Comparison of ENCODE assay signal across 24 cellular contexts in the genomic region with DNA sequence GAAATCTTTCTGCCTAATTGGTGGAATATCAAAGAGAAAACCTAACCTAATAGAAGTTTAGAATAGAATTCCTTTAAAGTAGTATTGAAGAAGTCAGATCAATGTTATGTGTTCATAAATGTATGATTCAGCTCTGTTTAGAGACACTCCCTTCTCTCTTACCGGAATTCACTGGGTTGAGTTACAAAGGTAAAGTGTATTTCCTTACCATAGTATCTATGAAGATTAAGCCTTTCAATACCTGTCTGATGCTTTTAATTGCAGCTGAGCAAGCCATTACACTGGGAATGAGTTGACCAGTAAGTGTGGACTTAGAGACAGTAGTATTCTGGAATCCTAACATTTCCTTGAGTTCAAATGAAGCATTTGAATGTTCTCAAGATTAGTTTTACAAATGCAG.
DNase-seq lines count a peak whose midpoint lies in the region; ATAC-seq, FAIRE-seq and TF ChIP-seq lines count a peak whose summit lies in the region.
"Had no signal": no experiment of that assay in that cellular context is flagged by ENCODE, and none has a peak within 500 bp of the region (broad histone marks: within the 10 kb centered on the region; RNA-seq: fewer than 3 reads in every experiment).

No MANE protein-coding gene starts in this region.

- DNase-seq in DND-41 = no peak
- peak; percentile 41 for DNase-seq in NCI-H69 (lab: John Stamatoyannopoulos, UW)
- DNase-seq in epithelial cell of esophagus (ENCODE audit: low read depth) = peak; percentile 29
- peak; percentile 41 for DNase-seq in small intestine
- DNase-seq in KBM-7 = no peak
- no peak for DNase-seq in Peyer's patch
- DNase-seq: 8988T; ACHN; AML-193; BE2C; CD4-positive, alpha-beta T cell; CD8-positive, alpha-beta memory T cell; DMS 273 treated with DMSO at 0.1 percent for 48 hours; DMS79; GF-D8; GOT3; HFFc6 had no signal

- FAIRE-seq in small intestine (lab: Jason Lieb, UNC) = no peak
- FAIRE-seq: A549, D721Med, GM19239, H54 had no signal

- no peaks in the 10 kb centered on the region for H4K20me1 ChIP-seq in DND-41 (ENCODE audit: insufficient read depth, low read length)
- H4K20me1 ChIP-seq: BLaER1 treated with 17β-estradiol and CSF1 and Interleukin-3, amounts not matched to agents 10 nM and 100 nM had no signal

- no peak overlapping the region for H3K4me2 ChIP-seq in DND-41 (ENCODE audit: insufficient read depth, low read length)
- H3K4me2 ChIP-seq: A549; BLaER1 treated with 17β-estradiol and CSF1 and Interleukin-3, amounts not matched to agents 10 nM and 100 nM had no signal

- H3K36me3 ChIP-seq in DND-41 (ENCODE audit: insufficient read depth, low read length) (no peaks in the 10 kb centered on the region), small intestine (ENCODE audit: control insufficient read depth in 2 of 2, insufficient read depth in 2 of 2, low read length in 2 of 2) (no peaks in the 10 kb centered on the region), Peyer's patch (no peaks in the 10 kb centered on the region)
- H3K36me3 ChIP-seq: BE2C; BLaER1 treated with 17β-estradiol and CSF1 and Interleukin-3, amounts not matched to agents 10 nM and 100 nM; HAP-1 had no signal

- 15 to 61% (median 31%) methylated on average over 1 of the region's 1 CpG for WGBS in small intestine, 3 donors

- no peaks in the 10 kb centered on the region for H3K79me2 ChIP-seq in DND-41 (ENCODE audit: insufficient read depth, low read length)

- H3K4me3 ChIP-seq in DND-41 (ENCODE audit: low read depth in 1 of 2, low read length in 2 of 2) (no peak overlapping the region), epithelial cell of esophagus (ENCODE audit: low read length) (no peak overlapping the region), small intestine (ENCODE audit: low read depth in 1 of 2, low read length in 2 of 2) (no peak overlapping the region), Peyer's patch (no peak overlapping the region)
- H3K4me3 ChIP-seq: A549; BLaER1 treated with 17β-estradiol and CSF1 and Interleukin-3, amounts not matched to agents 10 nM and 100 nM; HAP-1 had no signal

- 0 out of 2 replicates have a peak overlapping the region, but pooled peaks have one; percentile 12 for H2AFZ ChIP-seq in DND-41 (ENCODE audit: low read depth, low read length)

- H3K27me3 ChIP-seq in DND-41 (ENCODE audit: insufficient read depth, low read length, poor library complexity) (no peaks in the 10 kb centered on the region), small intestine (ENCODE audit: control insufficient read depth in 2 of 2, insufficient read depth in 2 of 2, low read length in 2 of 2) (no peaks in the 10 kb centered on the region), Peyer's patch (no peaks in the 10 kb centered on the region)
- H3K27me3 ChIP-seq: BE2C; BLaER1 treated with 17β-estradiol and CSF1 and Interleukin-3, amounts not matched to agents 10 nM and 100 nM had no signal

- no peak for ATAC-seq in DND-41 (ENCODE audit: insufficient read depth, low read depth)
- ATAC-seq in GM18873 (IDR thresholded peaks at IDR 0.05; ENCODE audit: low FRiP score, unreplicated experiment) = no peak
- ATAC-seq: A549 had no signal

- TF ChIP-seq POLR2A in Peyer's patch (IDR thresholded peaks at IDR 0.05) = no peak

- in situ Hi-C loops in KBM-7 (cut with MboI; ENCODE audit: low pct_unique_long_range_greater_than_20kb, low sequenced_read_pairs) = no loop called here

- TF ChIP-seq CTCF in DND-41 (IDR thresholded peaks at IDR 0.05; ENCODE audit: borderline replicate concordance, extremely low read depth, low read length, poor library complexity, severe bottlenecking) = no peak
- TF ChIP-seq CTCF in epithelial cell of esophagus (IDR thresholded peaks at IDR 0.05; ENCODE audit: insufficient read depth, low read depth, low read length, missing control alignments) = no peak
- TF ChIP-seq CTCF in Peyer's patch (IDR thresholded peaks at IDR 0.05) = no peak

- H3K9me3 ChIP-seq in DND-41 (ENCODE audit: insufficient read depth, low read length, severe bottlenecking) = peaks cover 4% of the 10 kb centered on the region
- no peaks in the 10 kb centered on the region for H3K9me3 ChIP-seq in small intestine (ENCODE audit: control insufficient read depth, low read depth)
- H3K9me3 ChIP-seq in Peyer's patch = no peaks in the 10 kb centered on the region
- H3K9me3 ChIP-seq: A549, BE2C, HAP-1 had no signal

- H3K27ac ChIP-seq in DND-41 (ENCODE audit: low read length) (no peak overlapping the region), small intestine (ENCODE audit: low read depth in 1 of 2, low read length in 1 of 2) (no peak overlapping the region), Peyer's patch (peak overlapping the region in 1 of 4 donors; percentile 45)
- H3K27ac ChIP-seq: A549; BLaER1 treated with 17β-estradiol and CSF1 and Interleukin-3, amounts not matched to agents 10 nM and 100 nM had no signal

- no peaks in the 10 kb centered on the region for H3K4me1 ChIP-seq in DND-41 (ENCODE audit: insufficient read depth, low read length)
- H3K4me1 ChIP-seq in small intestine (ENCODE audit: control insufficient read depth in 2 of 2, insufficient read depth in 1 of 2, low read depth in 1 of 2, low read length in 1 of 2) = no peaks in the 10 kb centered on the region
- H3K4me1 ChIP-seq in Peyer's patch = no peaks in the 10 kb centered on the region
- H3K4me1 ChIP-seq: A549; BE2C; BLaER1 treated with 17β-estradiol and CSF1 and Interleukin-3, amounts not matched to agents 10 nM and 100 nM; HAP-1 had no signal

- no peak overlapping the region for H3K9ac ChIP-seq in DND-41 (ENCODE audit: low read depth, low read length)
- H3K9ac ChIP-seq: BLaER1 treated with 17β-estradiol and CSF1 and Interleukin-3, amounts not matched to agents 10 nM and 100 nM had no signal

Comparison
In these comparisons a context has a peak if more than half of its experiments do, and no peak if none do; other contexts are left out.
1. DNase-seq: peak in NCI-H69 (single experiment), epithelial cell of esophagus (single experiment) and small intestine (single experiment); none in DND-41 (single experiment), KBM-7 (single experiment) and Peyer's patch (0 of 3).